In the genomic region with DNA sequence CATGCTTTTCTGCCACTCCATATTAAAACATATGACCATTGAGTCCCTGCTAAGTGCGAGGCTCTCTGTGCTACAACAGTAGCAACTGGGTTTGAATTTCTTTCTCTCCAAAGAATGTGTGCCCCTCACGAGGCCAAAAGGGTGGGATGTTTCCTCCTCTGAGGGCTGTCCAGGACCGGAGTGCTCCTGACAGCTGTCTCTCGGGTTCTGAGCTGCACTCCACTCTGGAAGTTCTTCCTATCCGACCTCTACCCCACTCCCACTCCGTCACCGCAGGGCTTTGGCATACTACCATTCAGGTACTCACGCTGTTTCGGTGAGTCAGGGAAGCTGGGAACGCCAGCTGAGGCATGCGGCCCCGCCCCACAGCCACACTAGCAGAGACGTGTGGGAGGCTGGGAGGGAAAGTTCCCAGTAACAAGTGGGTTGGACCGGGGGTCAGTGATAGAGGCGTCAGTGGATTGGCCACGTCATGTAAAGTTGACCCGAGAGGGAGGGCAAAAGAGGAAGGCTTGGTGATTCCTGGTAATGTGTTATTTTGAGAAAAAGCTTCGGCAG, we compare ENCODE assay signal across 8 cellular contexts. TPM values are rescaled to one million over a fixed set of nuclear protein-coding genes. Genes with fewer than 3 reads are reported as not detected.
DNase-seq lines count a peak whose midpoint lies in the region; ATAC-seq and TF ChIP-seq lines count a peak whose summit lies in the region.

No MANE protein-coding gene starts in this region.

- H3K36me3 ChIP-seq in GM06990 (ENCODE audit: control insufficient read depth, insufficient read depth, low read length) = peaks cover 9% of the 10 kb centered on the region
- H3K36me3 ChIP-seq in MM.1S (replicated peaks; ENCODE audit: insufficient read depth, low read length) = no peaks in the 10 kb centered on the region
- peaks cover 4 to 9% of the 10 kb centered on the region in 2 donors for H3K36me3 ChIP-seq in body of pancreas (replicated peaks in 1 of 2; ENCODE audit: insufficient read depth in 1 of 2, low read depth in 2 of 2)
- peaks cover 9% of the 10 kb centered on the region for H3K36me3 ChIP-seq in iPS-18a (ENCODE audit: control insufficient read depth, low read depth, low read length)
- peaks cover 0 to 12% of the 10 kb centered on the region in 2 donors for H3K36me3 ChIP-seq in gastrocnemius medialis

- TF ChIP-seq POLR2A in body of pancreas (IDR thresholded peaks at IDR 0.05) = peak in 1 of 3 donors; percentile 3
- TF ChIP-seq POLR2A in gastrocnemius medialis (IDR thresholded peaks at IDR 0.05) = no peak

- H3K9me3 ChIP-seq in MM.1S (replicated peaks; ENCODE audit: insufficient read depth, low read length) (no peaks in the 10 kb centered on the region), body of pancreas (no peaks in the 10 kb centered on the region), iPS-18a (ENCODE audit: control insufficient read depth, low read depth, low read length) (no peaks in the 10 kb centered on the region), gastrocnemius medialis (no peaks in the 10 kb centered on the region)

- no peaks in the 10 kb centered on the region for H4K20me1 ChIP-seq in MM.1S (ENCODE audit: insufficient read depth, low read length)

- H3K4me2 ChIP-seq in MM.1S (ENCODE audit: low read depth, low read length) = peak overlapping the region; percentile 93

- H3K4me1 ChIP-seq in MM.1S (ENCODE audit: low read length) = peaks cover 22% of the 10 kb centered on the region
- peaks cover 88% of the 10 kb centered on the region for H3K4me1 ChIP-seq in body of pancreas
- H3K4me1 ChIP-seq in iPS-18a (ENCODE audit: control insufficient read depth, low read depth, low read length) = peaks cover 18% of the 10 kb centered on the region
- peaks cover 61 to 63% of the 10 kb centered on the region in 2 donors for H3K4me1 ChIP-seq in gastrocnemius medialis

- no peaks in the 10 kb centered on the region for H3K9me3 Mint-ChIP-seq in T-helper 1 cell treated with Interleukin-12 subunit alpha and Interleukin-12 subunit beta and Interleukin-4 antibody, amounts not matched to agents 30 μg/mL and 1 μg/mL, for 36 hours

- no peak for TF ChIP-seq CTCF in GM06990 (IDR thresholded peaks at IDR 0.05; ENCODE audit: insufficient read depth, low read length, poor library complexity, severe bottlenecking)
- no peak for TF ChIP-seq CTCF in MM.1S (IDR thresholded peaks at IDR 0.05; ENCODE audit: low read length)
- TF ChIP-seq CTCF in body of pancreas (IDR thresholded peaks at IDR 0.05) = no peak
- no peak for TF ChIP-seq CTCF in gastrocnemius medialis (IDR thresholded peaks at IDR 0.05 in 4 of 5, conservative IDR thresholded peaks at IDR 0.05 in 1 of 5)

- H3K4me1 Mint-ChIP-seq in T-helper 1 cell treated with Interleukin-12 subunit alpha and Interleukin-12 subunit beta and Interleukin-4 antibody, amounts not matched to agents 30 μg/mL and 1 μg/mL, for 36 hours (ENCODE audit: low read depth) = peaks cover 32% of the 10 kb centered on the region

- DNase-seq in GM06990 (ENCODE audit: extremely low read depth, insufficient read length) (peak; percentile 37), MM.1S (peak; percentile 69), body of pancreas (peak; percentile 92 to 97 (median 96)), gastrocnemius medialis (peak; percentile 82 to 88)

- peak overlapping the region; percentile 97 for H3K27ac Mint-ChIP-seq in T-helper 1 cell treated with Interleukin-12 subunit alpha and Interleukin-12 subunit beta and Interleukin-4 antibody, amounts not matched to agents 30 μg/mL and 1 μg/mL, for 36 hours

- H3F3A ChIP-seq in MM.1S (ENCODE audit: insufficient read depth, low read length) = peaks cover 28% of the 10 kb centered on the region

- H3K36me3 Mint-ChIP-seq in T-helper 1 cell treated with Interleukin-12 subunit alpha and Interleukin-12 subunit beta and Interleukin-4 antibody, amounts not matched to agents 30 μg/mL and 1 μg/mL, for 36 hours (ENCODE audit: low read depth) = peaks cover 16% of the 10 kb centered on the region

- WGBS in body of pancreas, 2 donors = 5 to 7% methylated on average over 18 of the region's 18 CpGs

- H3K79me2 ChIP-seq in MM.1S (ENCODE audit: low read length) = peaks cover 28% of the 10 kb centered on the region

- H3K9me2 ChIP-seq in MM.1S (replicated peaks; ENCODE audit: insufficient read depth, low read length) = no peaks in the 10 kb centered on the region

- in situ Hi-C loops in gastrocnemius medialis (cut with MboI; ENCODE audit: low sequenced_read_pairs in 4 of 4) = no loop called here

- peak overlapping the region; percentile 74 for H3K9ac ChIP-seq in MM.1S (ENCODE audit: low read length)
- H3K9ac ChIP-seq in iPS-18a (ENCODE audit: low read length) = peak overlapping the region; percentile 63

- peak overlapping the region; percentile 90 for H3K4me3 ChIP-seq in GM06990 (replicated peaks; ENCODE audit: low read depth, low read length)
- peak overlapping the region; percentile 78 for H3K4me3 ChIP-seq in MM.1S (ENCODE audit: low read length)
- no peak overlapping the region for H3K4me3 ChIP-seq in body of pancreas
- peak overlapping the region; percentile 90 for H3K4me3 ChIP-seq in iPS-18a (ENCODE audit: low read length)
- peak overlapping the region; percentile 82 to 93 (median 87) for H3K4me3 ChIP-seq in gastrocnemius medialis

- peak overlapping the region; percentile 99 for H3K4me3 Mint-ChIP-seq in T-helper 1 cell treated with Interleukin-12 subunit alpha and Interleukin-12 subunit beta and Interleukin-4 antibody, amounts not matched to agents 30 μg/mL and 1 μg/mL, for 36 hours

- H2AFZ ChIP-seq in MM.1S (ENCODE audit: low read length) = peak overlapping the region; percentile 90

- peak; percentile 76 for ATAC-seq in body of pancreas
- peak; percentile 70 to 75 for ATAC-seq in gastrocnemius medialis
- ATAC-seq in GM18520 (IDR thresholded peaks at IDR 0.05; ENCODE audit: unreplicated experiment) = no peak
- ATAC-seq in HG03196 (IDR thresholded peaks at IDR 0.05; ENCODE audit: unreplicated experiment) = no peak

- H3K27ac ChIP-seq in MM.1S (ENCODE audit: low read length) (peak overlapping the region; percentile 65), body of pancreas (peak overlapping the region; percentile 94 to 99 (median 98)), iPS-18a (ENCODE audit: low read length) (peak overlapping the region; percentile 72), gastrocnemius medialis (peak overlapping the region; percentile 96 to 100 (median 98))

- H3K27me3 ChIP-seq in GM06990 (replicated peaks; ENCODE audit: control insufficient read depth, insufficient read depth, low read length) (no peaks in the 10 kb centered on the region), MM.1S (replicated peaks; ENCODE audit: insufficient read depth, low read length) (peaks cover 15% of the 10 kb centered on the region), body of pancreas (no peaks in the 10 kb centered on the region), iPS-18a (ENCODE audit: control insufficient read depth, insufficient read depth, low read length) (peaks cover 10% of the 10 kb centered on the region), gastrocnemius medialis (peaks cover 2 to 4% (median 3%) of the 10 kb centered on the region in 3 donors)

- intact Hi-C loops in body of pancreas (cut with DNase I) (loop anchor here (5.0 kb wide), 1 partner anchor 32 kb away; no protein-coding TSS in a partner anchor), gastrocnemius medialis (cut with DNase I; ENCODE audit: low total_unique reads) (loop anchor here (2.0 to 10.0 kb wide), 4 partner anchors 38 to 730 kb away; partner anchors contain the start of genes IL6R, KRTCAP2, TRIM46 and UBE2Q1)

- H3K27me3 Mint-ChIP-seq in T-helper 1 cell treated with Interleukin-12 subunit alpha and Interleukin-12 subunit beta and Interleukin-4 antibody, amounts not matched to agents 30 μg/mL and 1 μg/mL, for 36 hours (ENCODE audit: low read depth) = peaks cover 6% of the 10 kb centered on the region

RNA-seq across cellular contexts. Expression of gene SLC50A1, which starts 0.7 kb away (rescaled TPM):
- total RNA-seq in body of pancreas (10 to 100 TPM; 13.7 to 25.7 TPM), gastrocnemius medialis (10 to 100 TPM in 1 of 4 donors, 1 to 10 TPM in 3; 3.5 to 11.4 (median 8.2) TPM)

RNA-seq across cellular contexts. Expression of gene DPM3, which starts 5.4 kb away (rescaled TPM):
- total RNA-seq in body of pancreas (100 to 1,000 TPM in 1 of 2 donors, 1 to 10 TPM in 1; 6.2 to 106 TPM), gastrocnemius medialis (10 to 100 TPM in 3 of 4 donors, 1 to 10 TPM in 1; 7.3 to 69.5 (median 57.9) TPM)

RNA-seq across cellular contexts. Expression of gene EFNA1, which starts 7.3 kb away (rescaled TPM):
- 10 to 100 TPM; 10.5 to 20.2 TPM for total RNA-seq in body of pancreas
- 10 to 100 TPM; 12.6 to 35.1 (median 14.4) TPM for total RNA-seq in gastrocnemius medialis

RNA-seq across cellular contexts. Expression of gene KRTCAP2, which starts 38.2 kb away (rescaled TPM):
- total RNA-seq in body of pancreas (10 to 100 TPM; 46.4 to 71.5 TPM), gastrocnemius medialis (100 to 1,000 TPM in 1 of 4 donors, 10 to 100 TPM in 3; 59.6 to 102 (median 91.6) TPM)

RNA-seq across cellular contexts. Expression of gene TRIM46, which starts 38.7 kb away (rescaled TPM):
- under 1 TPM in 1 of 2 donors, not detected in 1; 0.26 TPM for total RNA-seq in body of pancreas
- total RNA-seq in gastrocnemius medialis = not detected

Comparison
In these comparisons a context has a peak if more than half of its experiments do, and no peak if none do; other contexts are left out.
1. DNase-seq: peak in every context shown above with its lines; median percentile 96 in body of pancreas; 85 in gastrocnemius medialis; 69 in MM.1S; 37 in GM06990.
2. H3K4me3 ChIP-seq: peak in GM06990 (single experiment), MM.1S (single experiment), iPS-18a (single experiment) and gastrocnemius medialis (4 of 4); none in body of pancreas (0 of 2).
3. ATAC-seq: peak in body of pancreas (single experiment) and gastrocnemius medialis (2 of 2); none in GM18520 (single experiment) and HG03196 (single experiment).
4. Peak in every context shown above with its lines, with median percentiles within 50 percentile points of each other: H3K27ac ChIP-seq.